8 cellular contexts compared by ENCODE assay signal in genomic region chr18:21820035-21820810, GRCh38.
DNase-seq lines count a peak whose midpoint lies in the region; ATAC-seq, FAIRE-seq and TF ChIP-seq lines count a peak whose summit lies in the region.

No MANE protein-coding gene starts in this region.

- no peak overlapping the region for H3K27ac Mint-ChIP-seq in mesothelial cell of epicardium

- WGBS in neuronal stem cell (ENCODE audit: extremely low coverage in 2 of 2, insufficient read length in 2 of 2, insufficient replicate concordance in 1 of 2), 2 donors: no CpG with 5 or more reads among the region's 2 CpGs

- H3K9me2 ChIP-seq in DOHH2 (replicated peaks; ENCODE audit: control insufficient read depth, low read length): no peaks in the 10 kb centered on the region
- no peaks in the 10 kb centered on the region for H3K9me2 ChIP-seq in Karpas-422 (replicated peaks; ENCODE audit: insufficient read depth, low read length)

- no peak overlapping the region for H4K91ac ChIP-seq in neuronal stem cell (ENCODE audit: low read depth, low read length, poor library complexity)

- no peak overlapping the region for H3K18ac ChIP-seq in neuronal stem cell (ENCODE audit: low read length)

- H3K4me1 Mint-ChIP-seq in mesothelial cell of epicardium: no peaks in the 10 kb centered on the region

- no peak overlapping the region for H3K14ac ChIP-seq in neuronal stem cell (ENCODE audit: low read length)

- ATAC-seq in HG03196 (IDR thresholded peaks at IDR 0.05; ENCODE audit: unreplicated experiment) (no peak), HG02588 (IDR thresholded peaks at IDR 0.05; ENCODE audit: unreplicated experiment) (no peak)

- no peak overlapping the region for H2BK12ac ChIP-seq in neuronal stem cell (ENCODE audit: low read length)

- TF ChIP-seq CTCF in DOHH2 (IDR thresholded peaks at IDR 0.05; ENCODE audit: low read depth, low read length, poor library complexity, severe bottlenecking): peak; percentile 70
- peak; percentile 26 for TF ChIP-seq CTCF in bronchial epithelial cell (IDR thresholded peaks at IDR 0.05; ENCODE audit: insufficient read depth, low read length, severe bottlenecking)
- peak; percentile 72 for TF ChIP-seq CTCF in mesothelial cell of epicardium (IDR thresholded peaks at IDR 0.05; ENCODE audit: unreplicated experiment)

- no peak overlapping the region for H2AK5ac ChIP-seq in neuronal stem cell (ENCODE audit: low read depth, low read length)

- DNase-seq in Karpas-422 (no peak), bronchial epithelial cell (ENCODE audit: low read depth) (peak; percentile 17), mesothelial cell of epicardium (ENCODE audit: low spot score in 2 of 2, unreplicated experiment in 2 of 2) (no peak), neuronal stem cell (ENCODE audit: low spot score) (no peak)
- DNase-seq in activated CD8-positive, alpha-beta memory T cell treated with anti-CD3 and anti-CD28 coated beads for 24 hours: no peak

- H3K9ac ChIP-seq in Karpas-422 (ENCODE audit: low read length) (no peak overlapping the region), neuronal stem cell (ENCODE audit: low read depth, low read length, poor library complexity) (no peak overlapping the region)

- no peak overlapping the region for H2BK5ac ChIP-seq in neuronal stem cell (ENCODE audit: low read length)

- H4K8ac ChIP-seq in neuronal stem cell (ENCODE audit: low read depth, low read length): no peak overlapping the region

- no peaks in the 10 kb centered on the region for H3K27me3 Mint-ChIP-seq in mesothelial cell of epicardium (ENCODE audit: low read depth)

- H2AFZ ChIP-seq in Karpas-422 (ENCODE audit: low read length): no peak overlapping the region
- no peak overlapping the region for H2AFZ ChIP-seq in neuronal stem cell (ENCODE audit: low read length)

- no peak overlapping the region for H3K4me3 Mint-ChIP-seq in mesothelial cell of epicardium

- no peak overlapping the region for H3K23ac ChIP-seq in neuronal stem cell (ENCODE audit: low read depth, low read length, poor library complexity)

- no peak for FAIRE-seq in bronchial epithelial cell (lab: Jason Lieb, UNC)

- H3K79me2 ChIP-seq in DOHH2 (ENCODE audit: control insufficient read depth, low read length) (no peaks in the 10 kb centered on the region), Karpas-422 (ENCODE audit: low read length) (peaks cover 10% of the 10 kb centered on the region)

- H3K36me3 Mint-ChIP-seq in mesothelial cell of epicardium: peaks cover 42% of the 10 kb centered on the region

- no peak overlapping the region for H3K27ac ChIP-seq in DOHH2 (ENCODE audit: low read depth, low read length)
- 0 out of 2 replicates have a peak overlapping the region, but pooled peaks have one; percentile 9 for H3K27ac ChIP-seq in Karpas-422 (ENCODE audit: low read length)
- H3K27ac ChIP-seq in neuronal stem cell (replicated peaks; ENCODE audit: low read length): no peak overlapping the region

- no peak overlapping the region for H2BK120ac ChIP-seq in neuronal stem cell (ENCODE audit: low read depth, low read length)

- no peak overlapping the region for H3K4ac ChIP-seq in neuronal stem cell (ENCODE audit: low read length)

- H3K4me3 ChIP-seq in DOHH2 (ENCODE audit: low read length) (no peak overlapping the region), Karpas-422 (ENCODE audit: low read length) (no peak overlapping the region), bronchial epithelial cell (ENCODE audit: low read depth, low read length) (no peak overlapping the region), neuronal stem cell (ENCODE audit: low read length in 2 of 2) (no peak overlapping the region)

- no peak overlapping the region for H2BK15ac ChIP-seq in neuronal stem cell (ENCODE audit: low read length)

- H3K36me3 ChIP-seq in DOHH2 (ENCODE audit: control insufficient read depth, low read length) (peaks cover 15% of the 10 kb centered on the region), Karpas-422 (ENCODE audit: insufficient read depth, low read length) (peaks cover 14% of the 10 kb centered on the region), bronchial epithelial cell (ENCODE audit: control insufficient read depth, insufficient read depth, low read length) (peaks cover 3% of the 10 kb centered on the region), neuronal stem cell (replicated peaks in 1 of 2; ENCODE audit: control insufficient read depth in 2 of 2, insufficient read depth in 2 of 2, low read length in 2 of 2) (peaks cover 1 to 95% of the 10 kb centered on the region in 2 donors)

- no peaks in the 10 kb centered on the region for H3K79me1 ChIP-seq in neuronal stem cell (ENCODE audit: low read depth, low read length)

- H3F3A ChIP-seq in DOHH2 (ENCODE audit: control insufficient read depth, insufficient read depth): peaks cover 4% of the 10 kb centered on the region; the same call in 1 of the 2 replicates

- H3K9me3 ChIP-seq in DOHH2 (ENCODE audit: control insufficient read depth, insufficient read depth, low read length) (no peaks in the 10 kb centered on the region), Karpas-422 (ENCODE audit: low read length) (no peaks in the 10 kb centered on the region), neuronal stem cell (replicated peaks in 1 of 2; ENCODE audit: control insufficient read depth in 2 of 2, insufficient read depth in 1 of 2, low read depth in 1 of 2, low read length in 2 of 2) (no peaks in the 10 kb centered on the region)

- H4K20me1 ChIP-seq in DOHH2 (ENCODE audit: control insufficient read depth, insufficient read depth, low read depth, low read length) (no peaks in the 10 kb centered on the region), Karpas-422 (ENCODE audit: insufficient read depth, low read depth, low read length) (no peaks in the 10 kb centered on the region)

- H3K27me3 ChIP-seq in DOHH2 (ENCODE audit: control insufficient read depth, low read length) (no peaks in the 10 kb centered on the region), Karpas-422 (ENCODE audit: low read length) (no peaks in the 10 kb centered on the region), bronchial epithelial cell (ENCODE audit: control insufficient read depth, insufficient read depth, low read length) (no peaks in the 10 kb centered on the region), neuronal stem cell (ENCODE audit: control insufficient read depth in 3 of 3, insufficient read depth in 3 of 3, low read depth in 1 of 3, low read length in 3 of 3) (no peaks in the 10 kb centered on the region)

- no peaks in the 10 kb centered on the region for H3K4me1 ChIP-seq in DOHH2 (ENCODE audit: control insufficient read depth, low read length)
- peaks cover 20% of the 10 kb centered on the region for H3K4me1 ChIP-seq in Karpas-422 (ENCODE audit: low read length)
- H3K4me1 ChIP-seq in neuronal stem cell (ENCODE audit: control insufficient read depth in 2 of 2, insufficient read depth in 1 of 2, low read depth in 1 of 2, low read length in 2 of 2): no peaks in the 10 kb centered on the region

- H3K4me2 ChIP-seq in DOHH2 (ENCODE audit: low read length) (no peak overlapping the region), Karpas-422 (ENCODE audit: low read depth, low read length, poor library complexity, severe bottlenecking) (no peak overlapping the region), neuronal stem cell (ENCODE audit: insufficient read depth, low read length, poor library complexity, severe bottlenecking) (no peak overlapping the region)

- H3K9me3 Mint-ChIP-seq in mesothelial cell of epicardium: no peaks in the 10 kb centered on the region
